1 cellular context compared by ENCODE assay signal in genomic region chr14:21476925-21477681, GRCh38.
TF ChIP-seq lines count a peak whose summit lies in the region.

RAB2B (minus strand) TSS chr14:21476959; CDS start chr14:21476872, 87 bp downstream.
TOX4 (plus strand) TSS chr14:21477195; CDS start chr14:21477279, 84 bp downstream.

TF ChIP-seq in GM12878, 131 proteins besides CTCF, POLR2A, EP300 and RAD21 (continued from another document):
- no peak for TF ChIP-seq MYC (IDR thresholded peaks at IDR 0.05; ENCODE audit: insufficient read depth, insufficient read length, insufficient replicate concordance, low read length, severe bottlenecking)
- 0 out of 2 replicates have a peak, but pooled peaks have one; percentile 41 for TF ChIP-seq MXI1 (IDR thresholded peaks at IDR 0.05; ENCODE audit: low read depth, low read length)
- TF ChIP-seq MEF2A (IDR thresholded peaks at IDR 0.05; ENCODE audit: insufficient read depth, low read depth, low read length): 0 out of 2 replicates have a peak, but pooled peaks have one; percentile 44
- TF ChIP-seq TCF12 (IDR thresholded peaks at IDR 0.05; ENCODE audit: low read depth, low read length): no peak
- TF ChIP-seq STAT3 (IDR thresholded peaks at IDR 0.05; ENCODE audit: low read depth, low read length): no peak
- TF ChIP-seq ZBTB40 (IDR thresholded peaks at IDR 0.05; ENCODE audit: borderline replicate concordance): peak; percentile 92
- no peak for TF ChIP-seq BCLAF1 (IDR thresholded peaks at IDR 0.05)
- TF ChIP-seq LARP7 (IDR thresholded peaks at IDR 0.05): peak; percentile 59; the same call in 1 of the 2 replicates
- no peak for TF ChIP-seq HDAC2 (IDR thresholded peaks at IDR 0.05)
- TF ChIP-seq E2F4 (IDR thresholded peaks at IDR 0.05; ENCODE audit: low read depth, low read length): 0 out of 2 replicates have a peak, but pooled peaks have one; percentile 17
- TF ChIP-seq MLLT1 (IDR thresholded peaks at IDR 0.05): peak; percentile 71
- TF ChIP-seq SMARCA5 (IDR thresholded peaks at IDR 0.05): peak; percentile 78; the same call in 1 of the 2 replicates
- no peak for TF ChIP-seq CBX3 (IDR thresholded peaks at IDR 0.05; ENCODE audit: borderline replicate concordance, low read depth)
- no peak; the same call in 1 of the 2 replicates for TF ChIP-seq ZNF592 (IDR thresholded peaks at IDR 0.05)
- TF ChIP-seq SPI1 (IDR thresholded peaks at IDR 0.05; ENCODE audit: borderline replicate concordance, insufficient read depth, low read depth, low read length): peak; percentile 65; the same call in 1 of the 2 replicates
- peak; percentile 41 for TF ChIP-seq SMC3 (IDR thresholded peaks at IDR 0.05; ENCODE audit: borderline replicate concordance, low read length)
- TF ChIP-seq NFXL1 (IDR thresholded peaks at IDR 0.05; ENCODE audit: borderline replicate concordance): no peak
- TF ChIP-seq PML (IDR thresholded peaks at IDR 0.05; ENCODE audit: low read length): peak; percentile 71
- TF ChIP-seq TAF1 (IDR thresholded peaks at IDR 0.05; ENCODE audit: borderline replicate concordance, low read depth, low read length): peak; percentile 57
- TF ChIP-seq POU2F2 (IDR thresholded peaks at IDR 0.05; ENCODE audit: borderline replicate concordance, low read depth, low read length): no peak
- peak; percentile 37 to 87 for TF ChIP-seq EGR1 (IDR thresholded peaks at IDR 0.05; ENCODE audit: borderline replicate concordance in 1 of 2, low read depth in 2 of 2, low read length in 2 of 2)
- 0 out of 2 replicates have a peak, but pooled peaks have one; percentile 40 for TF ChIP-seq ASH2L (IDR thresholded peaks at IDR 0.05; ENCODE audit: borderline replicate concordance, low read depth)
- TF ChIP-seq BRCA1 (IDR thresholded peaks at IDR 0.05; ENCODE audit: low read depth, low read length): no peak
- TF ChIP-seq STAT1 (conservative IDR thresholded peaks at IDR 0.05): no peak
- TF ChIP-seq IKZF1 (conservative IDR thresholded peaks at IDR 0.05): peak; percentile 66
- no peak for TF ChIP-seq IRF3 (IDR thresholded peaks at IDR 0.05)
TF ChIP-seq in GM12878: peak in this region for 56.
